Comparison of ENCODE assay signal across 13 cellular contexts in the genomic region with DNA sequence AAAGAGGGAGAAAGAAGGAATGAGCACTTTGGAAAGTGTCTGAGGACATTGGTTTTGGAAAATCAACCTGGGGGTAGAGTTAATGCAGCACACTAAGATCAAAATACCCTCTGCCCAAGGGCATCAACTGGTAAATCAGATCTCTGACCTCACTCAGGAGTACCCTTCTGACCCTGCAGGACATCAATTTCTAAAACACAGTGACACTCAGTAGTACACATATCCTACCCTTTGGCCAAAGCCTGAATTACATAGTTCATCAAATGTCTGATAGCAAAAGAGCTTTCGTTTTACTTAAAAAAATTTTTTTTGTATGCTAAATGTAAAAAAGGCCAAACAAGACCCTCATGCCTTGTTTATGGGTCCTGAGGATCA.
DNase-seq lines count a peak whose midpoint lies in the region; ATAC-seq and TF ChIP-seq lines count a peak whose summit lies in the region.
"Had no signal": no experiment of that assay in that cellular context is flagged by ENCODE, and none has a peak within 500 bp of the region (broad histone marks: within the 10 kb centered on the region; RNA-seq: fewer than 3 reads in every experiment).

No MANE protein-coding gene starts in this region.

- H2AFZ ChIP-seq in GM23338 (peak overlapping the region; percentile 76), neural progenitor cell (replicated peaks) (no peak overlapping the region)

- no peaks in the 10 kb centered on the region for H3K9me2 ChIP-seq in GM23338 (ENCODE audit: insufficient read depth)

- peak overlapping the region; percentile 80; the same call in 1 of the 2 replicates for H3K27ac Mint-ChIP-seq in GM23338
- peak overlapping the region; percentile 79 for H3K27ac Mint-ChIP-seq in WTC11
- H3K27ac Mint-ChIP-seq in glutamatergic neuron (ENCODE audit: unreplicated experiment): peak overlapping the region; percentile 56
- peak overlapping the region; percentile 94 for H3K27ac Mint-ChIP-seq in neural progenitor cell
- no peak overlapping the region for H3K27ac Mint-ChIP-seq in HFFc6
- H3K27ac Mint-ChIP-seq: CD8-positive, alpha-beta T cell had no signal

- H4K20me1 ChIP-seq in GM23338 (replicated peaks; ENCODE audit: insufficient read depth) (no peaks in the 10 kb centered on the region), neural progenitor cell (ENCODE audit: low read depth) (no peaks in the 10 kb centered on the region)
- H4K20me1 ChIP-seq: BLaER1 had no signal

- H3K9ac ChIP-seq in neural progenitor cell: no peak overlapping the region
- H3K9ac ChIP-seq: BLaER1 had no signal

- H3F3A ChIP-seq in GM23338 (replicated peaks; ENCODE audit: low read depth): no peaks in the 10 kb centered on the region
- peaks cover 20% of the 10 kb centered on the region for H3F3A ChIP-seq in neural progenitor cell (ENCODE audit: low read depth)

- H3K9me3 Mint-ChIP-seq in GM23338 (no peaks in the 10 kb centered on the region), WTC11 (no peaks in the 10 kb centered on the region), glutamatergic neuron (ENCODE audit: unreplicated experiment) (no peaks in the 10 kb centered on the region), neural progenitor cell (peaks cover 25% of the 10 kb centered on the region), HFFc6 (peaks cover 39% of the 10 kb centered on the region)

- H3K36me3 ChIP-seq in GM23338 (ENCODE audit: insufficient read depth) (no peaks in the 10 kb centered on the region), neural progenitor cell (no peaks in the 10 kb centered on the region)
- H3K36me3 ChIP-seq: BLaER1 had no signal

- H3K27ac ChIP-seq in GM23338 (ENCODE audit: low read depth) (no peak overlapping the region), neural progenitor cell (peak overlapping the region; percentile 90), substantia nigra (ENCODE audit: low read depth, low read length, poor library complexity, severe bottlenecking) (no peak overlapping the region)
- H3K27ac ChIP-seq: BLaER1 had no signal

- H3K4me3 Mint-ChIP-seq in GM23338 (no peak overlapping the region), WTC11 (no peak overlapping the region), glutamatergic neuron (ENCODE audit: unreplicated experiment) (no peak overlapping the region), neural progenitor cell (no peak overlapping the region), HFFc6 (no peak overlapping the region)
- H3K4me3 Mint-ChIP-seq: CD8-positive, alpha-beta T cell had no signal

- CTCF ChIA-PET in WTC11 (lab: Charles Lee): no interaction called here

- H3K36me3 Mint-ChIP-seq in GM23338 (ENCODE audit: low read depth) (no peaks in the 10 kb centered on the region), WTC11 (no peaks in the 10 kb centered on the region), glutamatergic neuron (ENCODE audit: unreplicated experiment) (no peaks in the 10 kb centered on the region), neural progenitor cell (peaks cover 9% of the 10 kb centered on the region), HFFc6 (ENCODE audit: low read depth) (no peaks in the 10 kb centered on the region)
- H3K36me3 Mint-ChIP-seq: CD8-positive, alpha-beta T cell had no signal

- POLR2A ChIA-PET in WTC11 (lab: Charles Lee): no interaction called here

- H3K79me2 ChIP-seq in GM23338 (replicated peaks; ENCODE audit: insufficient read depth) (no peaks in the 10 kb centered on the region), neural progenitor cell (ENCODE audit: low read depth) (no peaks in the 10 kb centered on the region)

- no peaks in the 10 kb centered on the region for H3K9me3 ChIP-seq in neural progenitor cell (ENCODE audit: low read depth)
- H3K9me3 ChIP-seq: BLaER1 had no signal

- TF ChIP-seq CTCF in GM23338 (conservative IDR thresholded peaks at IDR 0.05; ENCODE audit: low read depth in 2 of 2) (no peak), WTC11 (IDR thresholded peaks at IDR 0.05) (no peak), glutamatergic neuron (IDR thresholded peaks at IDR 0.05; ENCODE audit: partially characterized antibody, unreplicated experiment) (no peak), neural progenitor cell (IDR thresholded peaks at IDR 0.05) (no peak), HFFc6 (IDR thresholded peaks at IDR 0.05) (no peak)

- H3K4me1 ChIP-seq in GM23338 (ENCODE audit: insufficient read depth) (0 out of 2 replicates have a peak, but pooled peaks cover 3% of the 10 kb centered on the region), neural progenitor cell (peaks cover 31% of the 10 kb centered on the region)
- H3K4me1 ChIP-seq: BLaER1 had no signal

- no peak for DNase-seq in GM23338 (ENCODE audit: low spot score)
- no peak for DNase-seq in WTC11 (ENCODE audit: low spot score)
- DNase-seq in glutamatergic neuron: no peak
- no peak for DNase-seq in neural progenitor cell (ENCODE audit: low spot score)
- no peak for DNase-seq in HFFc6
- no peak for DNase-seq in substantia nigra (lab: John Stamatoyannopoulos, UW)
- DNase-seq: CD8-positive, alpha-beta T cell; GOT3; NCI-H187; NK-92 treated with Interleukin-12 subunit alpha and Interleukin-12 subunit beta, amount 100 ng/mL, for 24 hours; SIG-M5 had no signal

- H3K27me3 Mint-ChIP-seq in GM23338 (ENCODE audit: insufficient read depth, low read depth, poor library complexity) (no peaks in the 10 kb centered on the region), WTC11 (ENCODE audit: low read depth) (no peaks in the 10 kb centered on the region), glutamatergic neuron (ENCODE audit: unreplicated experiment) (no peaks in the 10 kb centered on the region), neural progenitor cell (ENCODE audit: insufficient read depth, low read depth) (no peaks in the 10 kb centered on the region), HFFc6 (ENCODE audit: insufficient read depth) (no peaks in the 10 kb centered on the region)

- H3K27me3 ChIP-seq in GM23338 (ENCODE audit: insufficient read depth) (no peaks in the 10 kb centered on the region), neural progenitor cell (no peaks in the 10 kb centered on the region)
- H3K27me3 ChIP-seq: BLaER1 had no signal

- H3K4me3 ChIP-seq in GM23338 (no peak overlapping the region), neural progenitor cell (peak overlapping the region; percentile 9)
- H3K4me3 ChIP-seq: BLaER1 had no signal

- peaks cover 13% of the 10 kb centered on the region; the same call in 2 of the 3 replicates for H3K4me1 Mint-ChIP-seq in GM23338
- H3K4me1 Mint-ChIP-seq in WTC11: peaks cover 18% of the 10 kb centered on the region
- H3K4me1 Mint-ChIP-seq in glutamatergic neuron (ENCODE audit: low read depth, unreplicated experiment): peaks cover 5% of the 10 kb centered on the region
- H3K4me1 Mint-ChIP-seq in neural progenitor cell: peaks cover 50% of the 10 kb centered on the region
- H3K4me1 Mint-ChIP-seq in HFFc6 (ENCODE audit: low read depth): no peaks in the 10 kb centered on the region

- no peak for ATAC-seq in GM23338
- no peak for ATAC-seq in WTC11
- no peak for ATAC-seq in GM19035 (IDR thresholded peaks at IDR 0.05; ENCODE audit: unreplicated experiment)
- ATAC-seq: CD8-positive, alpha-beta T cell had no signal

- H3K4me2 ChIP-seq in GM23338 (no peak overlapping the region), neural progenitor cell (peak overlapping the region; percentile 56)
- H3K4me2 ChIP-seq: BLaER1 had no signal

TF ChIP-seq in WTC11, 78 proteins besides CTCF, POLR2A, EP300 and RAD21 (continues in another document):
- TF ChIP-seq GRHL2 (CRISPR knock-in tag; IDR thresholded peaks at IDR 0.05; ENCODE audit: insufficient replicate concordance, severe bottlenecking) (no peak), FOXP1 (CRISPR knock-in tag; IDR thresholded peaks at IDR 0.05; ENCODE audit: borderline replicate concordance) (no peak), JUN (CRISPR knock-in tag; IDR thresholded peaks at IDR 0.05) (no peak), NFYB (CRISPR knock-in tag; conservative IDR thresholded peaks at IDR 0.05; ENCODE audit: low read depth) (no peak)
- TF ChIP-seq, protein P1, sequence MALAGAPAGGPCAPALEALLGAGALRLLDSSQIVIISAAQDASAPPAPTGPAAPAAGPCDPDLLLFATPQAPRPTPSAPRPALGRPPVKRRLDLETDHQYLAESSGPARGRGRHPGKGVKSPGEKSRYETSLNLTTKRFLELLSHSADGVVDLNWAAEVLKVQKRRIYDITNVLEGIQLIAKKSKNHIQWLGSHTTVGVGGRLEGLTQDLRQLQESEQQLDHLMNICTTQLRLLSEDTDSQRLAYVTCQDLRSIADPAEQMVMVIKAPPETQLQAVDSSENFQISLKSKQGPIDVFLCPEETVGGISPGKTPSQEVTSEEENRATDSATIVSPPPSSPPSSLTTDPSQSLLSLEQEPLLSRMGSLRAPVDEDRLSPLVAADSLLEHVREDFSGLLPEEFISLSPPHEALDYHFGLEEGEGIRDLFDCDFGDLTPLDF (CRISPR knock-in tag; IDR thresholded peaks at IDR 0.05): no peak
- TF ChIP-seq, protein P2, sequence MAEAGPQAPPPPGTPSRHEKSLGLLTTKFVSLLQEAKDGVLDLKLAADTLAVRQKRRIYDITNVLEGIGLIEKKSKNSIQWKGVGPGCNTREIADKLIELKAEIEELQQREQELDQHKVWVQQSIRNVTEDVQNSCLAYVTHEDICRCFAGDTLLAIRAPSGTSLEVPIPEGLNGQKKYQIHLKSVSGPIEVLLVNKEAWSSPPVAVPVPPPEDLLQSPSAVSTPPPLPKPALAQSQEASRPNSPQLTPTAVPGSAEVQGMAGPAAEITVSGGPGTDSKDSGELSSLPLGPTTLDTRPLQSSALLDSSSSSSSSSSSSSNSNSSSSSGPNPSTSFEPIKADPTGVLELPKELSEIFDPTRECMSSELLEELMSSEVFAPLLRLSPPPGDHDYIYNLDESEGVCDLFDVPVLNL (CRISPR knock-in tag; IDR thresholded peaks at IDR 0.05; ENCODE audit: borderline replicate concordance, low read depth): no peak
- TF ChIP-seq, protein P3, sequence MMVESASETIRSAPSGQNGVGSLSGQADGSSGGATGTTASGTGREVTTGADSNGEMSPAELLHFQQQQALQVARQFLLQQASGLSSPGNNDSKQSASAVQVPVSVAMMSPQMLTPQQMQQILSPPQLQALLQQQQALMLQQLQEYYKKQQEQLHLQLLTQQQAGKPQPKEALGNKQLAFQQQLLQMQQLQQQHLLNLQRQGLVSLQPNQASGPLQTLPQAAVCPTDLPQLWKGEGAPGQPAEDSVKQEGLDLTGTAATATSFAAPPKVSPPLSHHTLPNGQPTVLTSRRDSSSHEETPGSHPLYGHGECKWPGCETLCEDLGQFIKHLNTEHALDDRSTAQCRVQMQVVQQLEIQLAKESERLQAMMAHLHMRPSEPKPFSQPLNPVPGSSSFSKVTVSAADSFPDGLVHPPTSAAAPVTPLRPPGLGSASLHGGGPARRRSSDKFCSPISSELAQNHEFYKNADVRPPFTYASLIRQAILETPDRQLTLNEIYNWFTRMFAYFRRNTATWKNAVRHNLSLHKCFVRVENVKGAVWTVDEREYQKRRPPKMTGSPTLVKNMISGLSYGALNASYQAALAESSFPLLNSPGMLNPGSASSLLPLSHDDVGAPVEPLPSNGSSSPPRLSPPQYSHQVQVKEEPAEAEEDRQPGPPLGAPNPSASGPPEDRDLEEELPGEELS (CRISPR knock-in tag; IDR thresholded peaks at IDR 0.05): no peak
